In genomic region chr3:45464336-45464809, GRCh38 we compare ENCODE assay signal across 9 cellular contexts.
DNase-seq lines count a peak whose midpoint lies in the region; ATAC-seq, FAIRE-seq and TF ChIP-seq lines count a peak whose summit lies in the region.
"Had no signal": no experiment of that assay in that cellular context is flagged by ENCODE, and none has a peak within 500 bp of the region (broad histone marks: within the 10 kb centered on the region; RNA-seq: fewer than 3 reads in every experiment).

No MANE protein-coding gene starts in this region.

- no peak overlapping the region for H2AFZ ChIP-seq in GM23338

- H3K27me3 ChIP-seq in GM23338 (ENCODE audit: insufficient read depth) = no peaks in the 10 kb centered on the region
- H3K27me3 ChIP-seq: SJSA1 had no signal

- peaks cover 23% of the 10 kb centered on the region for H3K36me3 Mint-ChIP-seq in GM23338 (ENCODE audit: low read depth)
- H3K36me3 Mint-ChIP-seq in brain = peaks cover 33% of the 10 kb centered on the region

- H3K27me3 Mint-ChIP-seq in GM23338 (ENCODE audit: insufficient read depth, low read depth, poor library complexity) (peaks cover 6% of the 10 kb centered on the region), brain (no peaks in the 10 kb centered on the region)

- peaks cover 14% of the 10 kb centered on the region for H4K20me1 ChIP-seq in GM23338 (replicated peaks; ENCODE audit: insufficient read depth)

- H3K27ac Mint-ChIP-seq in GM23338 (peak overlapping the region; percentile 33; the same call in 1 of the 2 replicates), brain (peak overlapping the region in 4 of 5 experiments; percentile 47 to 71 (median 64))

- H3K79me2 ChIP-seq in GM23338 (replicated peaks; ENCODE audit: insufficient read depth) = no peaks in the 10 kb centered on the region

- DNase-seq in GM23338 (ENCODE audit: low spot score) = peak; percentile 87
- DNase-seq in NCI-H69 (lab: John Stamatoyannopoulos, UW) = peak; percentile 11
- peak in 2 of 3 donors; percentile 27 to 51 for DNase-seq in mucosa of descending colon
- no peak for DNase-seq in D721Med (ENCODE audit: insufficient read length, low spot score)
- no peak for DNase-seq in activated effector memory CD4-positive, alpha-beta T cell treated with Interleukin-2 at 50 U/mL for 16 hours
- DNase-seq in NCI-H146 (lab: John Stamatoyannopoulos, UW) = no peak

- TF ChIP-seq CTCF in GM23338 (conservative IDR thresholded peaks at IDR 0.05; ENCODE audit: low read depth in 2 of 2) (no peak), brain (conservative IDR thresholded peaks at IDR 0.05) (no peak), mucosa of descending colon (IDR thresholded peaks at IDR 0.05) (no peak), D721Med (IDR thresholded peaks at IDR 0.05; ENCODE audit: insufficient read depth, missing control alignments) (no peak)

- H3K4me2 ChIP-seq in GM23338 = peak overlapping the region; percentile 29

- FAIRE-seq in D721Med (lab: Jason Lieb, UNC) = no peak

- H3K9me2 ChIP-seq in GM23338 (ENCODE audit: insufficient read depth) = no peaks in the 10 kb centered on the region

- H3K4me1 ChIP-seq in GM23338 (ENCODE audit: insufficient read depth) (peaks cover 35% of the 10 kb centered on the region), mucosa of descending colon (ENCODE audit: low read depth) (no peaks in the 10 kb centered on the region)
- H3K4me1 ChIP-seq: SJSA1 had no signal

- H3K9me3 ChIP-seq in mucosa of descending colon = no peaks in the 10 kb centered on the region
- H3K9me3 ChIP-seq: SJSA1 had no signal

- no peak overlapping the region for H3K27ac ChIP-seq in GM23338 (ENCODE audit: low read depth)
- H3K27ac ChIP-seq: SJSA1 had no signal

- intact Hi-C loops in mucosa of descending colon (cut with DNase I, micrococcal nuclease) = no loop called here

- ATAC-seq in GM23338 = peak; percentile 95
- peak; percentile 51 for ATAC-seq in mucosa of descending colon
- ATAC-seq in HG03139 (IDR thresholded peaks at IDR 0.05; ENCODE audit: unreplicated experiment) = no peak

- H3F3A ChIP-seq in GM23338 (replicated peaks; ENCODE audit: low read depth) = 0 out of 2 replicates have a peak, but pooled peaks cover 8% of the 10 kb centered on the region

- H3K9me3 Mint-ChIP-seq in GM23338 (peaks cover 8% of the 10 kb centered on the region; the same call in 1 of the 3 replicates), brain (peaks cover 3 to 21% (median 18%) of the 10 kb centered on the region in 5 experiments)

- H3K36me3 ChIP-seq in GM23338 (ENCODE audit: insufficient read depth) (peaks cover 13% of the 10 kb centered on the region), mucosa of descending colon (ENCODE audit: low read depth) (no peaks in the 10 kb centered on the region)

- H3K4me3 Mint-ChIP-seq in GM23338 (peak overlapping the region; percentile 49; the same call in 2 of the 3 replicates), brain (no peak overlapping the region)

- H3K4me3 ChIP-seq in GM23338 = 0 out of 2 replicates have a peak overlapping the region, but pooled peaks have one; percentile 10
- no peak overlapping the region for H3K4me3 ChIP-seq in mucosa of descending colon
- H3K4me3 ChIP-seq: SJSA1 had no signal

- peaks cover 47% of the 10 kb centered on the region for H3K4me1 Mint-ChIP-seq in GM23338
- peaks cover 29% of the 10 kb centered on the region for H3K4me1 Mint-ChIP-seq in brain

TF ChIP-seq in GM23338, 12 proteins besides CTCF, POLR2A, EP300 and RAD21:
- peak; percentile 64; the same call in 1 of the 2 replicates for TF ChIP-seq CREB1 (CRISPR knock-in tag; IDR thresholded peaks at IDR 0.05; ENCODE audit: low read depth)
- TF ChIP-seq EZH2 (IDR thresholded peaks at IDR 0.05; ENCODE audit: low read depth, unreplicated experiment) = no peak
- no peak for TF ChIP-seq EZH2phosphoT487 (IDR thresholded peaks at IDR 0.05; ENCODE audit: unreplicated experiment)
- no peak for TF ChIP-seq JUNB (IDR thresholded peaks at IDR 0.05; ENCODE audit: unreplicated experiment)
- TF ChIP-seq ETS1 (IDR thresholded peaks at IDR 0.05) = no peak
- no peak for TF ChIP-seq STAT1 (IDR thresholded peaks at IDR 0.05; ENCODE audit: unreplicated experiment)
- TF ChIP-seq ZNF114 (CRISPR knock-in tag; IDR thresholded peaks at IDR 0.05) = no peak
- TF ChIP-seq ZNF331 (CRISPR knock-in tag; IDR thresholded peaks at IDR 0.05; ENCODE audit: low read depth) = no peak
- no peak for TF ChIP-seq NANOG (IDR thresholded peaks at IDR 0.05; ENCODE audit: borderline replicate concordance)

Comparison
In these comparisons a context has a peak if more than half of its experiments do, and no peak if none do; other contexts are left out.
1. DNase-seq: peak in GM23338 (single experiment), NCI-H69 (single experiment) and mucosa of descending colon (2 of 3); none in D721Med (single experiment), activated effector memory CD4-positive, alpha-beta T cell treated with Interleukin-2 at 50 U/mL for 16 hours (single experiment) and NCI-H146 (single experiment).